In genomic region chr5:140324834-140325195, GRCh38 we compare ENCODE assay signal across 13 cellular contexts. TPM values are rescaled to one million over a fixed set of nuclear protein-coding genes. Genes with fewer than 3 reads are reported as not detected.
DNase-seq lines count a peak whose midpoint lies in the region; ATAC-seq and TF ChIP-seq lines count a peak whose summit lies in the region.
"Had no signal": no experiment of that assay in that cellular context is flagged by ENCODE, and none has a peak within 500 bp of the region (broad histone marks: within the 10 kb centered on the region; RNA-seq: fewer than 3 reads in every experiment).

No MANE protein-coding gene starts in this region.

- no peaks in the 10 kb centered on the region for H3K36me3 ChIP-seq in BLaER1 treated with 17β-estradiol and CSF1 and Interleukin-3, amounts not matched to agents 10 nM and 100 nM
- H3K36me3 ChIP-seq in Panc1 (ENCODE audit: control insufficient read depth, insufficient read depth, low read length) = no peaks in the 10 kb centered on the region
- no peaks in the 10 kb centered on the region for H3K36me3 ChIP-seq in gastrocnemius medialis

- BruUV-seq in Panc1 (replicated peaks; lab: Mats Ljungman, UMichigan) = no TSS peak

- no peaks in the 10 kb centered on the region for H3K9me3 Mint-ChIP-seq in natural killer cell
- H3K9me3 Mint-ChIP-seq: CD4-positive, alpha-beta T cell had no signal

- H3K4me3 ChIP-seq in BLaER1 treated with 17β-estradiol and CSF1 and Interleukin-3, amounts not matched to agents 10 nM and 100 nM = no peak overlapping the region
- H3K4me3 ChIP-seq in Panc1 (ENCODE audit: low read depth in 2 of 2, low read length in 2 of 2) (no peak overlapping the region), gastrocnemius medialis (no peak overlapping the region)

- ATAC-seq in Panc1 = no peak
- ATAC-seq in omental fat pad (ENCODE audit: low FRiP score) = peak; percentile 58
- no peak for ATAC-seq in gastrocnemius medialis
- ATAC-seq in natural killer cell = no peak

- in situ Hi-C loops in Panc1 (cut with HindIII; ENCODE audit: low pct_unique_long_range_greater_than_20kb, low sequenced_read_pairs) = no loop called here
- in situ Hi-C loops in gastrocnemius medialis (cut with MboI; ENCODE audit: low sequenced_read_pairs in 4 of 4) = no loop called here

- no peak for DNase-seq in Panc1 (ENCODE audit: low read depth, low spot score)
- DNase-seq in fibroblast of peridontal ligament (ENCODE audit: extremely low read depth) = peak; percentile 56
- no peak for DNase-seq in omental fat pad (ENCODE audit: low spot score)
- no peak for DNase-seq in iPS-NIHi11 (ENCODE audit: low spot score)
- no peak for DNase-seq in gastrocnemius medialis
- DNase-seq in natural killer cell = no peak
- DNase-seq in NCI-H2196 treated with DMSO at 0.1 percent for 48 hours (lab: John Stamatoyannopoulos, UW; ENCODE audit: unreplicated experiment) = no peak
- DNase-seq: activated T-cell treated with anti-CD3 and anti-CD28 coated beads for 4 hours; CD4-positive, alpha-beta T cell; NCI-H1092; NCI-H510A treated with DMSO at 0.1 percent for 48 hours had no signal

- no peaks in the 10 kb centered on the region for H3K4me1 Mint-ChIP-seq in natural killer cell

- no peaks in the 10 kb centered on the region for H4K20me1 ChIP-seq in BLaER1 treated with 17β-estradiol and CSF1 and Interleukin-3, amounts not matched to agents 10 nM and 100 nM

- peaks cover 0 to 16% of the 10 kb centered on the region in 2 donors for H3K27me3 Mint-ChIP-seq in natural killer cell (ENCODE audit: low read depth in 2 of 2)
- H3K27me3 Mint-ChIP-seq: CD4-positive, alpha-beta T cell had no signal

- CTCF ChIA-PET in Panc1 (lab: Charles Lee) = no interaction called here

- peak overlapping the region in 9 of 11 experiments; percentile 14 to 66 (median 49); a peak in 14 of 22 replicates for H3K9ac ChIP-seq in BLaER1 treated with 17β-estradiol and CSF1 and Interleukin-3, amounts not matched to agents 10 nM and 100 nM

- no peaks in the 10 kb centered on the region for H3K27me3 ChIP-seq in BLaER1 treated with 17β-estradiol and CSF1 and Interleukin-3, amounts not matched to agents 10 nM and 100 nM
- no peaks in the 10 kb centered on the region for H3K27me3 ChIP-seq in Panc1 (ENCODE audit: control insufficient read depth, insufficient read depth, low read length)
- no peaks in the 10 kb centered on the region for H3K27me3 ChIP-seq in gastrocnemius medialis

- no peak overlapping the region for H3K4me3 Mint-ChIP-seq in natural killer cell
- H3K4me3 Mint-ChIP-seq: CD4-positive, alpha-beta T cell had no signal

- TF ChIP-seq POLR2A in gastrocnemius medialis (IDR thresholded peaks at IDR 0.05) = no peak

- no peak overlapping the region for H3K27ac Mint-ChIP-seq in natural killer cell
- H3K27ac Mint-ChIP-seq: CD4-positive, alpha-beta T cell had no signal

- POLR2A ChIA-PET in Panc1 (lab: Charles Lee) = no interaction called here

- no peaks in the 10 kb centered on the region for H3K36me3 Mint-ChIP-seq in natural killer cell

- peaks cover 74 to 100% (median 91%) of the 10 kb centered on the region in 10 experiments for H3K4me1 ChIP-seq in BLaER1 treated with 17β-estradiol and CSF1 and Interleukin-3, amounts not matched to agents 10 nM and 100 nM
- H3K4me1 ChIP-seq in Panc1 (ENCODE audit: control insufficient read depth, insufficient read depth, low read length) = peaks cover 16% of the 10 kb centered on the region
- H3K4me1 ChIP-seq in gastrocnemius medialis = peaks cover 27 to 34% of the 10 kb centered on the region in 2 donors

- intact Hi-C loops in Panc1 (cut with micrococcal nuclease; ENCODE audit: unreplicated experiment) = no loop called here
- intact Hi-C loops in gastrocnemius medialis (cut with DNase I; ENCODE audit: low total_unique reads) = no loop called here
- intact Hi-C loops in natural killer cell (cut with micrococcal nuclease) = no loop called here

- TF ChIP-seq CTCF in Panc1 (IDR thresholded peaks at IDR 0.05) (no peak), omental fat pad (IDR thresholded peaks at IDR 0.05) (no peak), gastrocnemius medialis (IDR thresholded peaks at IDR 0.05 in 4 of 5, conservative IDR thresholded peaks at IDR 0.05 in 1 of 5) (no peak), natural killer cell (IDR thresholded peaks at IDR 0.05) (no peak)

- peak overlapping the region; percentile 53 to 82 (median 74); a peak in 21 of 22 replicates for H3K27ac ChIP-seq in BLaER1 treated with 17β-estradiol and CSF1 and Interleukin-3, amounts not matched to agents 10 nM and 100 nM
- H3K27ac ChIP-seq in Panc1 (ENCODE audit: low read length) = peak overlapping the region; percentile 7; the same call in 1 of the 2 replicates
- no peak overlapping the region for H3K27ac ChIP-seq in gastrocnemius medialis

- no peaks in the 10 kb centered on the region for H3K9me3 ChIP-seq in BLaER1 treated with 17β-estradiol and CSF1 and Interleukin-3, amounts not matched to agents 10 nM and 100 nM (replicated peaks in 1 of 11)
- H3K9me3 ChIP-seq in Panc1 (ENCODE audit: control insufficient read depth, insufficient read depth, low read depth, low read length) (no peaks in the 10 kb centered on the region), gastrocnemius medialis (no peaks in the 10 kb centered on the region)

- H3K4me2 ChIP-seq in BLaER1 treated with 17β-estradiol and CSF1 and Interleukin-3, amounts not matched to agents 10 nM and 100 nM = peak overlapping the region; percentile 75 to 93 (median 84)

RNA-seq across cellular contexts. Expression of gene HBEGF, which starts 21.6 kb away (rescaled TPM):
- 5.0 TPM for total RNA-seq in Panc1 (2021; ENCODE audit: unreplicated experiment)
- polyA plus RNA-seq in Panc1 (2012; ENCODE audit: insufficient read length) = 2.9 TPM
- 10 to 100 TPM; 32.1 to 81.8 (median 61.0) TPM for total RNA-seq in omental fat pad
- total RNA-seq in gastrocnemius medialis = 10 to 100 TPM in 3 of 4 donors, 1 to 10 TPM in 1; 5.3 to 22.2 (median 17.6) TPM
- 1 to 10 TPM; 5.1 to 9.9 (median 7.8) TPM for total RNA-seq in natural killer cell

RNA-seq across cellular contexts. Expression of gene PFDN1, which starts 21.9 kb away (rescaled TPM):
- 54.4 TPM for total RNA-seq in Panc1 (2021; ENCODE audit: unreplicated experiment)
- 45.7 TPM for polyA plus RNA-seq in Panc1 (2012; ENCODE audit: insufficient read length)
- 100 to 1,000 TPM in 2 of 4 donors, 10 to 100 TPM in 2; 54.1 to 110 (median 88.6) TPM for total RNA-seq in omental fat pad
- total RNA-seq in gastrocnemius medialis = 10 to 100 TPM; 47.9 to 81.0 (median 77.9) TPM
- total RNA-seq in natural killer cell = 10 to 100 TPM; 28.0 to 39.1 (median 37.6) TPM

RNA-seq across cellular contexts. Expression of gene SLC4A9, which starts 35.2 kb away (rescaled TPM):
- not detected for total RNA-seq in Panc1 (2021; ENCODE audit: unreplicated experiment)
- not detected for polyA plus RNA-seq in Panc1 (2012; ENCODE audit: insufficient read length)
- under 1 TPM in 3 of 4 donors, not detected in 1; 0.12 to 0.74 (median 0.19) TPM for total RNA-seq in omental fat pad
- not detected for total RNA-seq in gastrocnemius medialis
- total RNA-seq in natural killer cell = not detected
- total RNA-seq: CD4-positive, alpha-beta T cell; myocyte had no signal

Comparison
In these comparisons a context has a peak if more than half of its experiments do, and no peak if none do; other contexts are left out.
1. H3K27ac ChIP-seq: peak in BLaER1 treated with 17β-estradiol and CSF1 and Interleukin-3, amounts not matched to agents 10 nM and 100 nM (11 of 11) and Panc1 (single experiment); none in gastrocnemius medialis (0 of 4).